Comparison of ENCODE assay signal across 8 cellular contexts in genomic region chr11:79400717-79401330, GRCh38. TPM values are rescaled to one million over a fixed set of nuclear protein-coding genes. Genes with fewer than 3 reads are reported as not detected.
A peak's percentile ranks its signal among the peaks of the same experiment; 100 is the strongest.
DNase-seq lines count a peak whose midpoint lies in the region; ATAC-seq and TF ChIP-seq lines count a peak whose summit lies in the region.

No MANE protein-coding gene starts in this region.

- no peak overlapping the region for H4K5ac ChIP-seq in IMR-90 (ENCODE audit: low read depth, low read length)

- in situ Hi-C loops in IMR-90 (cut with MboI; ENCODE audit: low sequenced_read_pairs) = no loop called here

- peaks cover 0 to 17% of the 10 kb centered on the region in 2 experiments; a peak in 3 of 4 replicates for H3K79me1 ChIP-seq in IMR-90 (ENCODE audit: low read depth in 1 of 2, low read length in 2 of 2)

- TF ChIP-seq POLR2A in IMR-90 (IDR thresholded peaks at IDR 0.05; ENCODE audit: low read depth, low read length) = no peak

- DNase-seq in DMS 273 (lab: John Stamatoyannopoulos, UW; ENCODE audit: unreplicated experiment) = peak; percentile 71
- DNase-seq in IMR-90 = peak; percentile 25
- DNase-seq in amniotic epithelial cell (ENCODE audit: low read depth) = peak; percentile 42
- peak; percentile 49 for DNase-seq in left lobe of liver (ENCODE audit: low spot score)

- BruUV-seq in IMR-90 (replicated peaks; lab: Mats Ljungman, UMichigan) = no TSS peak

- intact Hi-C loops in IMR-90 (cut with micrococcal nuclease) = loop anchor here (1.0 kb wide), 1 partner anchor 92 kb away; no protein-coding TSS in a partner anchor

- no peak overlapping the region for H3K14ac ChIP-seq in IMR-90 (replicated peaks; ENCODE audit: low read depth, low read length)

- no peak overlapping the region for H3K23ac ChIP-seq in IMR-90 (ENCODE audit: low read depth, low read length)

- no peak overlapping the region for H2AK9ac ChIP-seq in IMR-90 (replicated peaks; ENCODE audit: low read depth, low read length, poor library complexity)

- no peak overlapping the region for H3K27ac ChIP-seq in IMR-90 (ENCODE audit: insufficient read depth, low read length)

- POLR2A ChIA-PET in IMR-90 (lab: Charles Lee; ENCODE audit: unreplicated experiment) = no interaction called here

- TF ChIP-seq RAD21 in IMR-90 (IDR thresholded peaks at IDR 0.05; ENCODE audit: low read length) = peak; percentile 70

- CTCF ChIA-PET in IMR-90 (lab: Yijun Ruan, JAX) = interaction anchor here (0.6 to 1.6 kb wide), 15 partner anchors 9 to 304 kb away, joined by 3 to 14 read pairs (median 3); no protein-coding TSS in a partner anchor

- H3K18ac ChIP-seq in IMR-90 (ENCODE audit: low read depth, low read length) = no peak overlapping the region

- no peaks in the 10 kb centered on the region for H3K27me3 ChIP-seq in IMR-90 (ENCODE audit: control insufficient read depth, insufficient read depth, low read length)

- peaks cover 11% of the 10 kb centered on the region; the same call in 1 of the 2 replicates for H3K9me1 ChIP-seq in IMR-90 (ENCODE audit: insufficient read depth, low read length)

- no peak overlapping the region for H3K9ac ChIP-seq in IMR-90 (ENCODE audit: low read depth, low read length)

- no peak overlapping the region for H4K8ac ChIP-seq in IMR-90 (ENCODE audit: low read depth in 2 of 2, low read length in 2 of 2)

- H2BK5ac ChIP-seq in IMR-90 (ENCODE audit: low read depth, low read length, poor library complexity, severe bottlenecking) = no peak overlapping the region

- no peak overlapping the region for H3K4ac ChIP-seq in IMR-90 (ENCODE audit: low read depth, low read length)

- no peaks in the 10 kb centered on the region for H4K20me1 ChIP-seq in IMR-90 (ENCODE audit: insufficient read depth, low read length)

- H3K9me3 ChIP-seq in IMR-90 (ENCODE audit: control insufficient read depth, insufficient read depth, low read length) = no peaks in the 10 kb centered on the region

- H4K91ac ChIP-seq in IMR-90 (ENCODE audit: insufficient read depth, low read depth, low read length) = no peak overlapping the region

- H2BK20ac ChIP-seq in IMR-90 (ENCODE audit: low read depth, low read length) = no peak overlapping the region

- WGBS in IMR-90 (ENCODE audit: extremely low coverage in 2 of 2, insufficient read length in 1 of 2), 2 experiments = 100% methylated on average over 2 of the region's 4 CpGs; no CpG with 5 or more reads in 1 of the 2 experiments

- no peak overlapping the region for H3K56ac ChIP-seq in IMR-90 (ENCODE audit: extremely low read depth, insufficient read depth, low read length)

- no peak overlapping the region for H2BK15ac ChIP-seq in IMR-90 (ENCODE audit: low read depth, low read length)

- H2BK120ac ChIP-seq in IMR-90 (ENCODE audit: low read depth, low read length) = no peak overlapping the region

- peak; percentile 63 for TF ChIP-seq CTCF in IMR-90 (conservative IDR thresholded peaks at IDR 0.05; ENCODE audit: low read depth, low read length)

- H3K36me3 ChIP-seq in IMR-90 (ENCODE audit: control insufficient read depth, insufficient read depth, low read length) = no peaks in the 10 kb centered on the region; the same call in 1 of the 2 replicates

- H2AK5ac ChIP-seq in IMR-90 (ENCODE audit: low read depth, low read length) = no peak overlapping the region; the same call in 1 of the 2 replicates

- peak; percentile 88 for ATAC-seq in GM19351 (IDR thresholded peaks at IDR 0.05; ENCODE audit: unreplicated experiment)
- ATAC-seq in IMR-90 (ENCODE audit: low read depth) = peak; percentile 53; the same call in 1 of the 2 replicates
- ATAC-seq in left lobe of liver = peak; percentile 89
- no peak for ATAC-seq in GM21576 (IDR thresholded peaks at IDR 0.05; ENCODE audit: unreplicated experiment)
- no peak for ATAC-seq in GM19397 (IDR thresholded peaks at IDR 0.05; ENCODE audit: unreplicated experiment)
- no peak for ATAC-seq in HG03342 (IDR thresholded peaks at IDR 0.05; ENCODE audit: unreplicated experiment)

- H3K4me3 ChIP-seq in IMR-90 (ENCODE audit: insufficient read depth, low read depth, low read length) = no peak overlapping the region

- no peak overlapping the region for H3K4me2 ChIP-seq in IMR-90 (ENCODE audit: low read depth, low read length)

- dilution Hi-C loops in IMR-90 (cut with HindIII; ENCODE audit: low sequenced_read_pairs, unreplicated experiment) = no loop called here

- no peak overlapping the region for H2AFZ ChIP-seq in IMR-90 (replicated peaks; ENCODE audit: low read length, poor library complexity)

- H3K4me1 ChIP-seq in IMR-90 (ENCODE audit: control insufficient read depth, insufficient read depth, low read length) = peaks cover 9% of the 10 kb centered on the region

TF ChIP-seq in IMR-90, 13 proteins besides CTCF, POLR2A, EP300 and RAD21:
- TF ChIP-seq BHLHE40 (IDR thresholded peaks at IDR 0.05; ENCODE audit: low read depth, low read length) = no peak
- TF ChIP-seq SMC3 (IDR thresholded peaks at IDR 0.05; ENCODE audit: low read depth, low read length) = peak; percentile 69

RNA-seq across cellular contexts. Expression of gene TENM4, which starts 40.0 kb away (rescaled TPM):
- 9.0 and 9.2 TPM in 2 replicates for total RNA-seq in IMR-90 (2012; rRNA removed)
- 7.4 and 7.6 TPM in 2 replicates for polyA plus RNA-seq in IMR-90 (2012; rRNA removed)
- 8.1 and 12.3 TPM in 2 replicates for polyA plus RNA-seq in IMR-90 (2012; cell fraction: cytosol; rRNA removed)
- polyA plus RNA-seq in IMR-90 (2012; cell fraction: nucleus; rRNA removed; ENCODE audit: low replicate concordance) = 6.6 and 12.5 TPM in 2 replicates
- 0.08 TPM for total RNA-seq in left lobe of liver

Comparison
In these comparisons a context has a peak if more than half of its experiments do, and no peak if none do; other contexts are left out.
1. ATAC-seq: peak in GM19351 (single experiment), IMR-90 (single experiment) and left lobe of liver (single experiment); none in GM21576 (single experiment), GM19397 (single experiment) and HG03342 (single experiment).
2. Peak in every context shown above with its lines, with median percentiles within 50 percentile points of each other: DNase-seq.